ENCODE assay signal across 9 cellular contexts in genomic region chr10:44968101-44968886, GRCh38. TPM values are rescaled to one million over a fixed set of nuclear protein-coding genes. Genes with fewer than 3 reads are reported as not detected.
DNase-seq lines count a peak whose midpoint lies in the region; ATAC-seq and TF ChIP-seq lines count a peak whose summit lies in the region.
"Had no signal": no experiment of that assay in that cellular context is flagged by ENCODE, and none has a peak within 500 bp of the region (broad histone marks: within the 10 kb centered on the region; RNA-seq: fewer than 3 reads in every experiment).

No MANE protein-coding gene starts in this region.

- peak overlapping the region; percentile 61 for H2AFZ ChIP-seq in osteoblast (ENCODE audit: low read length)

- no peaks in the 10 kb centered on the region for H3K9me3 Mint-ChIP-seq in CD8-positive, alpha-beta T cell
- H3K9me3 Mint-ChIP-seq in WTC11: no peaks in the 10 kb centered on the region

- no peaks in the 10 kb centered on the region for H3K27me3 Mint-ChIP-seq in CD8-positive, alpha-beta T cell (ENCODE audit: low read depth)
- no peaks in the 10 kb centered on the region for H3K27me3 Mint-ChIP-seq in WTC11 (ENCODE audit: low read depth)

- POLR2A ChIA-PET in CD8-positive, alpha-beta T cell (lab: Charles Lee): interaction anchor here (0.5 to 1.7 kb wide), 4 partner anchors 21 to 33 kb away, joined by 3 to 7 read pairs (median 3); partner anchors contain the start of gene ZNF22
- POLR2A ChIA-PET in WTC11 (lab: Charles Lee): interaction anchor here (0.7 to 1.5 kb wide), 2 partner anchors 10 to 442 kb away, joined by 3 to 5 read pairs; partner anchors contain the start of gene DEPP1

- peak in 4 of 7 experiments; percentile 9 to 61 (median 41) for DNase-seq in CD8-positive, alpha-beta T cell
- DNase-seq in SIG-M5 treated with dmso at 0.1 percent for 504 hours (lab: John Stamatoyannopoulos, UW; ENCODE audit: unreplicated experiment) (peak; percentile 96), fibroblast of gingiva (ENCODE audit: low read depth) (peak; percentile 77), osteoblast (ENCODE audit: insufficient read length, low spot score, missing footprints) (peak; percentile 88), NCI-H526 treated with DMSO at 0.1 percent for 48 hours (lab: John Stamatoyannopoulos, UW) (no peak), WTC11 (ENCODE audit: low spot score) (no peak), NCI-H1694 (lab: John Stamatoyannopoulos, UW) (no peak), inferior parietal cortex (ENCODE audit: extremely low spot score) (no peak)
- DNase-seq: activated CD4-positive, alpha-beta T cell treated with anti-CD3 and anti-CD28 coated beads for 48 hours had no signal

- ATAC-seq in CD8-positive, alpha-beta T cell: peak; percentile 76
- ATAC-seq in WTC11: no peak

- H3K4me1 Mint-ChIP-seq in CD8-positive, alpha-beta T cell (ENCODE audit: low read depth): peaks cover 31% of the 10 kb centered on the region
- peaks cover 62% of the 10 kb centered on the region for H3K4me1 Mint-ChIP-seq in WTC11

- no peaks in the 10 kb centered on the region for H3K79me2 ChIP-seq in osteoblast (ENCODE audit: insufficient read depth, low read length)

- peak overlapping the region; percentile 6 for H3K4me3 Mint-ChIP-seq in CD8-positive, alpha-beta T cell
- H3K4me3 Mint-ChIP-seq in WTC11: no peak overlapping the region

- no peak overlapping the region for H3K27ac ChIP-seq in CD8-positive, alpha-beta T cell (ENCODE audit: low read depth, low read length)
- H3K27ac ChIP-seq in osteoblast (ENCODE audit: low read depth, low read length): no peak overlapping the region

- H3K4me3 ChIP-seq in CD8-positive, alpha-beta T cell (ENCODE audit: low read depth, low read length): no peak overlapping the region
- H3K4me3 ChIP-seq in osteoblast (ENCODE audit: insufficient read depth, low read length): no peak overlapping the region

- H4K20me1 ChIP-seq in osteoblast (ENCODE audit: insufficient read depth, low read length): no peaks in the 10 kb centered on the region

- H3K4me2 ChIP-seq in osteoblast (ENCODE audit: insufficient read depth, low read length): peak overlapping the region; percentile 18

- H3K27ac Mint-ChIP-seq in CD8-positive, alpha-beta T cell: peak overlapping the region; percentile 20
- H3K27ac Mint-ChIP-seq in WTC11: no peak overlapping the region

- CTCF ChIA-PET in CD8-positive, alpha-beta T cell (lab: Charles Lee): interaction anchor here (1.7 to 5.9 kb wide), 2 partner anchors 15 to 35 kb away, joined by 3 to 41 read pairs; no protein-coding TSS in a partner anchor
- CTCF ChIA-PET in WTC11 (lab: Charles Lee): interaction anchor here (0.7 to 2.1 kb wide), 6 partner anchors 12 to 36 kb away, joined by 3 to 11 read pairs (median 4); no protein-coding TSS in a partner anchor

- peaks cover 28% of the 10 kb centered on the region for H3K4me1 ChIP-seq in CD8-positive, alpha-beta T cell (ENCODE audit: insufficient read depth, low read length)
- peaks cover 20% of the 10 kb centered on the region for H3K4me1 ChIP-seq in osteoblast (ENCODE audit: insufficient read depth, low read length)

- no peaks in the 10 kb centered on the region for H3K36me3 ChIP-seq in CD8-positive, alpha-beta T cell (ENCODE audit: insufficient read depth, low read length)
- H3K36me3 ChIP-seq in osteoblast (ENCODE audit: insufficient read depth, low read length): peaks cover 5% of the 10 kb centered on the region

- H3K9me3 ChIP-seq in CD8-positive, alpha-beta T cell (ENCODE audit: low read length): no peaks in the 10 kb centered on the region
- H3K9me3 ChIP-seq in osteoblast (ENCODE audit: low read depth, low read length): no peaks in the 10 kb centered on the region

- H3K36me3 Mint-ChIP-seq in CD8-positive, alpha-beta T cell: no peaks in the 10 kb centered on the region
- H3K36me3 Mint-ChIP-seq in WTC11: peaks cover 28% of the 10 kb centered on the region

- intact Hi-C loops in CD8-positive, alpha-beta T cell (cut with DNase I, micrococcal nuclease): loop anchor here in 1 of 2 experiments (2.0 kb wide), 1 partner anchor 15 kb away; no protein-coding TSS in a partner anchor

- no peaks in the 10 kb centered on the region for H3K27me3 ChIP-seq in CD8-positive, alpha-beta T cell (ENCODE audit: insufficient read depth, low read length)
- no peaks in the 10 kb centered on the region for H3K27me3 ChIP-seq in osteoblast (ENCODE audit: insufficient read depth, low read length)

- TF ChIP-seq CTCF in CD8-positive, alpha-beta T cell (IDR thresholded peaks at IDR 0.05): no peak
- TF ChIP-seq CTCF in osteoblast (IDR thresholded peaks at IDR 0.05; ENCODE audit: extremely low read depth, low read depth, low read length): no peak
- no peak for TF ChIP-seq CTCF in WTC11 (IDR thresholded peaks at IDR 0.05)

TF ChIP-seq in WTC11, 78 proteins besides CTCF, POLR2A, EP300 and RAD21:
- TF ChIP-seq RELA (CRISPR knock-in tag; IDR thresholded peaks at IDR 0.05; ENCODE audit: borderline replicate concordance) (no peak), ZBTB43 (CRISPR knock-in tag; IDR thresholded peaks at IDR 0.05) (no peak), CREB1 (CRISPR knock-in tag; IDR thresholded peaks at IDR 0.05) (no peak), ESRRA (CRISPR knock-in tag; IDR thresholded peaks at IDR 0.05; ENCODE audit: borderline replicate concordance) (no peak)

RNA-seq across cellular contexts. Expression of gene RASSF4, which starts 8.7 kb away (rescaled TPM):
- total RNA-seq in CD8-positive, alpha-beta T cell: under 1 TPM; 0.30 to 0.31 TPM
- 2.9 and 4.0 TPM in 2 replicates for total RNA-seq in osteoblast
- 15.7 to 16.7 TPM (median 16.2 TPM) in 3 replicates for total RNA-seq in WTC11 (2021)

RNA-seq across cellular contexts. Expression of gene DEPP1, which starts 10.3 kb away (rescaled TPM):
- total RNA-seq in CD8-positive, alpha-beta T cell: not detected
- 43.6 and 87.6 TPM in 2 replicates for total RNA-seq in osteoblast
- total RNA-seq in WTC11 (2021): 1.6 to 2.1 TPM (median 1.6 TPM) in 3 replicates

RNA-seq across cellular contexts. Expression of gene ZNF22, which starts 32.4 kb away (rescaled TPM):
- total RNA-seq in CD8-positive, alpha-beta T cell: 10 to 100 TPM; 26.5 to 29.6 TPM
- 13.8 and 14.4 TPM in 2 replicates for total RNA-seq in osteoblast
- total RNA-seq in WTC11 (2021): 31.0 to 36.8 TPM (median 35.9 TPM) in 3 replicates

RNA-seq across cellular contexts. Expression of gene TMEM72, which starts 57.2 kb away (rescaled TPM):
- total RNA-seq in CD8-positive, alpha-beta T cell: not detected
- not detected in 2 replicates for total RNA-seq in osteoblast
- total RNA-seq in WTC11 (2021): 0.11 TPM in 1 of 3 replicates, not detected in the others

Comparison
In these comparisons a context has a peak if more than half of its experiments do, and no peak if none do; other contexts are left out.
1. DNase-seq: peak in CD8-positive, alpha-beta T cell (4 of 7), SIG-M5 treated with dmso at 0.1 percent for 504 hours (single experiment), fibroblast of gingiva (single experiment) and osteoblast (single experiment); none in NCI-H526 treated with DMSO at 0.1 percent for 48 hours (single experiment), WTC11 (single experiment), NCI-H1694 (single experiment) and inferior parietal cortex (single experiment).
2. RNA of gene DEPP1, which starts 10.3 kb away (total RNA-seq): 43.6 to 87.6 TPM in osteoblast; 1.6 to 2.1 TPM in WTC11 and not detected in CD8-positive, alpha-beta T cell; every median in the first group is over 10 times any median in the second.